In genomic region chr3:112579232-112579631, GRCh38 we compare ENCODE assay signal across 22 cellular contexts. TPM values are rescaled to one million over a fixed set of nuclear protein-coding genes. Genes with fewer than 3 reads are reported as not detected.
A peak's percentile ranks its signal among the peaks of the same experiment; 100 is the strongest.
DNase-seq lines count a peak whose midpoint lies in the region; ATAC-seq lines count a peak whose summit lies in the region.
"Had no signal": no experiment of that assay in that cellular context is flagged by ENCODE, and none has a peak within 500 bp of the region (broad histone marks: within the 10 kb centered on the region; RNA-seq: fewer than 3 reads in every experiment).

No MANE protein-coding gene starts in this region.

- intact Hi-C loops in dendritic cell treated with granulocyte-macrophage colony-stimulating factor and Interleukin-4, amounts not matched to agents 40 ng/mL and 50 ng/mL, for 4 days (cut with micrococcal nuclease), result no loop called here
- intact Hi-C loops in activated T-helper 1 cell treated with anti-CD3 and anti-CD28 coated beads, Interleukin-12 subunit alpha, Interleukin-12 subunit beta, Interleukin-2, Interleukin-4 antibody, amounts not matched to agents 30 ng/mL and 10 ng/mL and 1 ng/mL, durations not matched to agents 14 hours and 24 hours and 36 hours (cut with micrococcal nuclease), result no loop called here

- no peak overlapping the region for H3K4me3 Mint-ChIP-seq in dendritic cell treated with granulocyte-macrophage colony-stimulating factor and Interleukin-4, amounts not matched to agents 40 ng/mL and 50 ng/mL, for 4 days
- no peak overlapping the region for H3K4me3 Mint-ChIP-seq in stimulated activated naive B cell treated with anti-CD40 and anti-IgM and Interleukin-4, amounts not matched to agents 10 μg/mL and 1 μg/mL and 100 μg/mL, for 72 hours
- no peak overlapping the region for H3K4me3 Mint-ChIP-seq in activated T-helper 1 cell treated with anti-CD3 and anti-CD28 coated beads, Interleukin-12 subunit alpha, Interleukin-12 subunit beta, Interleukin-2, Interleukin-4 antibody, amounts not matched to agents 30 ng/mL and 10 ng/mL and 1 ng/mL, durations not matched to agents 14 hours and 24 hours and 36 hours
- H3K4me3 Mint-ChIP-seq: activated naive CD8-positive, alpha-beta T cell treated with anti-CD3 and anti-CD28 coated beads for 36 hours; activated T-cell treated with anti-CD3 and anti-CD28 coated beads, Interleukin-2, amount 50 U/mL, for 72 hours; GM23338; nephron had no signal

- H3K9ac ChIP-seq in Karpas-422 (ENCODE audit: low read length), result no peak overlapping the region
- H3K9ac ChIP-seq: BLaER1 had no signal

- H3K36me3 ChIP-seq in Karpas-422 (ENCODE audit: insufficient read depth, low read length), result peaks cover 28% of the 10 kb centered on the region; the same call in 1 of the 2 replicates

- H3K9me3 Mint-ChIP-seq in dendritic cell treated with granulocyte-macrophage colony-stimulating factor and Interleukin-4, amounts not matched to agents 40 ng/mL and 50 ng/mL, for 4 days, result no peaks in the 10 kb centered on the region
- H3K9me3 Mint-ChIP-seq in stimulated activated naive B cell treated with anti-CD40 and anti-IgM and Interleukin-4, amounts not matched to agents 10 μg/mL and 1 μg/mL and 100 μg/mL, for 72 hours, result no peaks in the 10 kb centered on the region
- no peaks in the 10 kb centered on the region for H3K9me3 Mint-ChIP-seq in activated T-helper 1 cell treated with anti-CD3 and anti-CD28 coated beads, Interleukin-12 subunit alpha, Interleukin-12 subunit beta, Interleukin-2, Interleukin-4 antibody, amounts not matched to agents 30 ng/mL and 10 ng/mL and 1 ng/mL, durations not matched to agents 14 hours and 24 hours and 36 hours
- H3K9me3 Mint-ChIP-seq: activated naive CD8-positive, alpha-beta T cell treated with anti-CD3 and anti-CD28 coated beads for 36 hours; activated T-cell treated with anti-CD3 and anti-CD28 coated beads, Interleukin-2, amount 50 U/mL, for 72 hours; GM23338; nephron had no signal

- H3K4me2 ChIP-seq in Karpas-422 (ENCODE audit: low read depth, low read length, poor library complexity, severe bottlenecking), result peak overlapping the region; percentile 6
- H3K4me2 ChIP-seq: BLaER1, GM23338 had no signal

- H3K9me2 ChIP-seq in Karpas-422 (replicated peaks; ENCODE audit: insufficient read depth, low read length), result no peaks in the 10 kb centered on the region

- H3K4me1 ChIP-seq in Karpas-422 (ENCODE audit: low read length), result peaks cover 16% of the 10 kb centered on the region
- H3K4me1 ChIP-seq: BLaER1, body of pancreas, foreskin keratinocyte had no signal

- no peaks in the 10 kb centered on the region for H3K27me3 ChIP-seq in Karpas-422 (ENCODE audit: low read length)
- H3K27me3 ChIP-seq: BLaER1, body of pancreas, foreskin keratinocyte had no signal

- H3K79me2 ChIP-seq in Karpas-422 (ENCODE audit: low read length), result peaks cover 3% of the 10 kb centered on the region; the same call in 1 of the 2 replicates

- H3K9me3 ChIP-seq in Karpas-422 (ENCODE audit: low read length), result no peaks in the 10 kb centered on the region
- H3K9me3 ChIP-seq: BLaER1, body of pancreas had no signal

- peak; percentile 84 to 90 for ATAC-seq in stimulated activated naive B cell treated with anti-CD40 and anti-IgM and Interleukin-4, amounts not matched to agents 10 μg/mL and 1 μg/mL and 100 μg/mL, for 72 hours (replicated peaks)
- ATAC-seq: activated T-cell treated with anti-CD3 and anti-CD28 coated beads, Interleukin-2, amount 50 U/mL, for 72 hours; body of pancreas; GM23338; Right ventricle myocardium inferior had no signal

- H3K27me3 Mint-ChIP-seq in dendritic cell treated with granulocyte-macrophage colony-stimulating factor and Interleukin-4, amounts not matched to agents 40 ng/mL and 50 ng/mL, for 4 days, result no peaks in the 10 kb centered on the region
- no peaks in the 10 kb centered on the region for H3K27me3 Mint-ChIP-seq in stimulated activated naive B cell treated with anti-CD40 and anti-IgM and Interleukin-4, amounts not matched to agents 10 μg/mL and 1 μg/mL and 100 μg/mL, for 72 hours
- H3K27me3 Mint-ChIP-seq in activated T-helper 1 cell treated with anti-CD3 and anti-CD28 coated beads, Interleukin-12 subunit alpha, Interleukin-12 subunit beta, Interleukin-2, Interleukin-4 antibody, amounts not matched to agents 30 ng/mL and 10 ng/mL and 1 ng/mL, durations not matched to agents 14 hours and 24 hours and 36 hours (ENCODE audit: insufficient read depth), result no peaks in the 10 kb centered on the region
- H3K27me3 Mint-ChIP-seq: activated naive CD8-positive, alpha-beta T cell treated with anti-CD3 and anti-CD28 coated beads for 36 hours had no signal

- H3K4me3 ChIP-seq in Karpas-422 (ENCODE audit: low read length), result no peak overlapping the region
- H3K4me3 ChIP-seq: BLaER1, body of pancreas, coronary artery, GM23338 had no signal

- H4K20me1 ChIP-seq in Karpas-422 (ENCODE audit: insufficient read depth, low read depth, low read length), result no peaks in the 10 kb centered on the region
- H4K20me1 ChIP-seq: BLaER1 had no signal

- H3K27ac ChIP-seq in Karpas-422 (ENCODE audit: low read length), result peak overlapping the region; percentile 44
- H3K27ac ChIP-seq: BLaER1, body of pancreas, coronary artery, foreskin keratinocyte had no signal

- peak; percentile 52 for DNase-seq in Karpas-422
- peak; percentile 36 for DNase-seq in OCI-M1 (lab: John Stamatoyannopoulos, UW)
- DNase-seq in stimulated activated naive B cell treated with anti-CD40 and anti-IgM and Interleukin-4, amounts not matched to agents 10 μg/mL and 1 μg/mL and 100 μg/mL, for 72 hours, result no peak
- no peak for DNase-seq in activated T-helper 1 cell treated with anti-CD3 and anti-CD28 coated beads, Interleukin-12 subunit alpha, Interleukin-12 subunit beta, Interleukin-2, Interleukin-4 antibody, amounts not matched to agents 30 ng/mL and 10 ng/mL and 1 ng/mL, durations not matched to agents 14 hours and 24 hours and 36 hours (ENCODE audit: low spot score)
- DNase-seq in 8988T, result no peak
- no peak for DNase-seq in SW 1271 (lab: John Stamatoyannopoulos, UW)
- DNase-seq in cortex of kidney (lab: John Stamatoyannopoulos, UW), result no peak
- DNase-seq: activated CD8-positive, alpha-beta memory T cell treated with anti-CD3 and anti-CD28 coated beads for 24 hours; activated naive CD8-positive, alpha-beta T cell treated with anti-CD3 and anti-CD28 coated beads for 36 hours; activated T-cell treated with anti-CD3 and anti-CD28 coated beads, Interleukin-2, amount 50 U/mL, for 72 hours; body of pancreas; kidney glomerular epithelial cell; mesendoderm; NCI-H187; T-helper 2 cell had no signal

- H2AFZ ChIP-seq in Karpas-422 (ENCODE audit: low read length), result no peak overlapping the region
- H2AFZ ChIP-seq: GM23338 had no signal

- peaks cover 36% of the 10 kb centered on the region for H3K36me3 Mint-ChIP-seq in dendritic cell treated with granulocyte-macrophage colony-stimulating factor and Interleukin-4, amounts not matched to agents 40 ng/mL and 50 ng/mL, for 4 days (ENCODE audit: low read depth)
- H3K36me3 Mint-ChIP-seq in stimulated activated naive B cell treated with anti-CD40 and anti-IgM and Interleukin-4, amounts not matched to agents 10 μg/mL and 1 μg/mL and 100 μg/mL, for 72 hours, result peaks cover 8 to 15% of the 10 kb centered on the region in 2 donors
- H3K36me3 Mint-ChIP-seq in activated T-helper 1 cell treated with anti-CD3 and anti-CD28 coated beads, Interleukin-12 subunit alpha, Interleukin-12 subunit beta, Interleukin-2, Interleukin-4 antibody, amounts not matched to agents 30 ng/mL and 10 ng/mL and 1 ng/mL, durations not matched to agents 14 hours and 24 hours and 36 hours (ENCODE audit: low read depth), result peaks cover 8% of the 10 kb centered on the region

- peak overlapping the region; percentile 35 for H3K27ac Mint-ChIP-seq in dendritic cell treated with granulocyte-macrophage colony-stimulating factor and Interleukin-4, amounts not matched to agents 40 ng/mL and 50 ng/mL, for 4 days
- H3K27ac Mint-ChIP-seq in stimulated activated naive B cell treated with anti-CD40 and anti-IgM and Interleukin-4, amounts not matched to agents 10 μg/mL and 1 μg/mL and 100 μg/mL, for 72 hours, result peak overlapping the region; percentile 16
- no peak overlapping the region for H3K27ac Mint-ChIP-seq in activated T-helper 1 cell treated with anti-CD3 and anti-CD28 coated beads, Interleukin-12 subunit alpha, Interleukin-12 subunit beta, Interleukin-2, Interleukin-4 antibody, amounts not matched to agents 30 ng/mL and 10 ng/mL and 1 ng/mL, durations not matched to agents 14 hours and 24 hours and 36 hours
- H3K27ac Mint-ChIP-seq: activated naive CD8-positive, alpha-beta T cell treated with anti-CD3 and anti-CD28 coated beads for 36 hours; GM23338; nephron had no signal

- H3K4me1 Mint-ChIP-seq in dendritic cell treated with granulocyte-macrophage colony-stimulating factor and Interleukin-4, amounts not matched to agents 40 ng/mL and 50 ng/mL, for 4 days (ENCODE audit: low read depth), result peaks cover 14% of the 10 kb centered on the region
- H3K4me1 Mint-ChIP-seq in stimulated activated naive B cell treated with anti-CD40 and anti-IgM and Interleukin-4, amounts not matched to agents 10 μg/mL and 1 μg/mL and 100 μg/mL, for 72 hours, result peaks cover 9 to 14% of the 10 kb centered on the region in 2 donors
- H3K4me1 Mint-ChIP-seq in activated T-helper 1 cell treated with anti-CD3 and anti-CD28 coated beads, Interleukin-12 subunit alpha, Interleukin-12 subunit beta, Interleukin-2, Interleukin-4 antibody, amounts not matched to agents 30 ng/mL and 10 ng/mL and 1 ng/mL, durations not matched to agents 14 hours and 24 hours and 36 hours (ENCODE audit: low read depth), result no peaks in the 10 kb centered on the region
- H3K4me1 Mint-ChIP-seq: nephron had no signal

RNA-seq across cellular contexts. Expression of gene SLC35A5, which starts 17.4 kb away (rescaled TPM):
- total RNA-seq in Karpas-422 (2014; rRNA removed; shearing (Covaris generic); ENCODE audit: low replicate concordance), result 17.1 and 87.4 TPM in 2 replicates
- 14.9 and 15.5 TPM in 2 replicates for total RNA-seq in activated T-helper 1 cell treated with anti-CD3 and anti-CD28 coated beads, Interleukin-12 subunit alpha, Interleukin-12 subunit beta, Interleukin-2, Interleukin-4 antibody, amounts not matched to agents 30 ng/mL and 10 ng/mL and 1 ng/mL, durations not matched to agents 14 hours and 24 hours and 36 hours

RNA-seq across cellular contexts. Expression of gene ATG3, which starts 17.5 kb away (rescaled TPM):
- 102 and 127 TPM in 2 replicates for total RNA-seq in Karpas-422 (2014; rRNA removed; shearing (Covaris generic); ENCODE audit: low replicate concordance)
- total RNA-seq in activated T-helper 1 cell treated with anti-CD3 and anti-CD28 coated beads, Interleukin-12 subunit alpha, Interleukin-12 subunit beta, Interleukin-2, Interleukin-4 antibody, amounts not matched to agents 30 ng/mL and 10 ng/mL and 1 ng/mL, durations not matched to agents 14 hours and 24 hours and 36 hours, result 66.2 and 69.8 TPM in 2 replicates

Comparison
In these comparisons a context has a peak if more than half of its experiments do, and no peak if none do; other contexts are left out.
1. DNase-seq: peak in Karpas-422 (single experiment) and OCI-M1 (single experiment); none in stimulated activated naive B cell treated with anti-CD40 and anti-IgM and Interleukin-4, amounts not matched to agents 10 μg/mL and 1 μg/mL and 100 μg/mL, for 72 hours (single experiment), activated T-helper 1 cell treated with anti-CD3 and anti-CD28 coated beads, Interleukin-12 subunit alpha, Interleukin-12 subunit beta, Interleukin-2, Interleukin-4 antibody, amounts not matched to agents 30 ng/mL and 10 ng/mL and 1 ng/mL, durations not matched to agents 14 hours and 24 hours and 36 hours (single experiment), 8988T (single experiment), SW 1271 (0 of 2) and cortex of kidney (single experiment).